In the genomic region with DNA sequence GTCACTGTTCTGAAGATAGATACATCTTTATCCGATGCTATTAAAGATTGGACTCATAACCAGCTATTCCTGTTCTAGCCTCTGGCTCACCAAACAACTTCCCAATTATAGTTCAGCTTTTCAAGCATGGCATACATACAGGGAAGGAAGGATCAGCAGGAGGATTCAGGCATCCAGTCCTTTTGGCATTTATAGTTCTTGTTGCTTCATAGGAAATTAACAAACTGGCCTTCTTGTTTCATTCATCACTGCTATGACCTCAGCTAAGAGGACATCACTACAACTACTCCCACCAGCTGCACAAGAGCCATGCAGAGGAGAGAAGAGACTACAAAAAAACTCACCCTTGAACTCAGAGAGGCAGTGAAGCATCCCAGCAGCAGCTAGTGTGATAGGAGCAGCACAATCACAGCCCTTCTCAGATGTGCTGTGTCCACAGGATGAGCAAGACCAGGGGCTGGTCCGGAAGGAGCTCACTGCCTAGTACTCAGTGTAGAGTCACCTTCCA, we compare ENCODE assay signal across 18 cellular contexts.
DNase-seq lines count a peak whose midpoint lies in the region; ATAC-seq and TF ChIP-seq lines count a peak whose summit lies in the region.
"Had no signal": no experiment of that assay in that cellular context is flagged by ENCODE, and none has a peak within 500 bp of the region (broad histone marks: within the 10 kb centered on the region; RNA-seq: fewer than 3 reads in every experiment).

No MANE protein-coding gene starts in this region.

- no peak overlapping the region for H2BK120ac ChIP-seq in mesenchymal stem cell (ENCODE audit: low read depth, low read length)

- no peak overlapping the region for H4K91ac ChIP-seq in mesenchymal stem cell (ENCODE audit: low read length)

- H3K23ac ChIP-seq in mesenchymal stem cell (ENCODE audit: low read length in 2 of 2) = no peak overlapping the region

- H3K27me3 ChIP-seq in adipocyte (replicated peaks; ENCODE audit: control insufficient read depth, insufficient read depth, low read length) = no peaks in the 10 kb centered on the region
- no peaks in the 10 kb centered on the region for H3K27me3 ChIP-seq in mesenchymal stem cell (ENCODE audit: control insufficient read depth in 1 of 2, insufficient read depth in 1 of 2, low read length in 2 of 2)
- no peaks in the 10 kb centered on the region for H3K27me3 ChIP-seq in uterus
- H3K27me3 ChIP-seq in tibial nerve = no peaks in the 10 kb centered on the region

- no peak overlapping the region for H3K14ac ChIP-seq in mesenchymal stem cell (ENCODE audit: low read length in 2 of 2)

- H2AK5ac ChIP-seq in mesenchymal stem cell (ENCODE audit: low read length, severe bottlenecking) = no peak overlapping the region

- H3K4me3 ChIP-seq in adipocyte (ENCODE audit: low read length) (no peak overlapping the region), fibroblast of villous mesenchyme (ENCODE audit: low read depth, low read length) (no peak overlapping the region), mesenchymal stem cell (ENCODE audit: insufficient read depth in 1 of 2, low read depth in 1 of 2, low read length in 2 of 2) (no peak overlapping the region), uterus (no peak overlapping the region), tibial nerve (no peak overlapping the region)
- H3K4me3 ChIP-seq: coronary artery had no signal

- TF ChIP-seq CTCF in fibroblast of villous mesenchyme (IDR thresholded peaks at IDR 0.05; ENCODE audit: insufficient read depth, low read depth, low read length) (no peak), uterus (IDR thresholded peaks at IDR 0.05) (no peak), tibial nerve (IDR thresholded peaks at IDR 0.05) (no peak)

- peak; percentile 38 for DNase-seq in adipocyte (ENCODE audit: low read depth)
- peak; percentile 86 for DNase-seq in fibroblast of villous mesenchyme (ENCODE audit: low read depth)
- DNase-seq in mesenchymal stem cell = peak; percentile 55
- DNase-seq in uterus = peak; percentile 43 to 58
- DNase-seq in NCI-H345 (lab: John Stamatoyannopoulos, UW) = no peak
- DNase-seq in NOMO-1 treated with DMSO at 0.1 percent for 48 hours (lab: John Stamatoyannopoulos, UW; ENCODE audit: unreplicated experiment) = no peak
- no peak for DNase-seq in tibial nerve (ENCODE audit: low spot score in 2 of 2)
- DNase-seq: activated CD8-positive, alpha-beta memory T cell treated with anti-CD3 and anti-CD28 coated beads for 24 hours; amygdala; DMS79 treated with DMSO at 0.1 percent for 48 hours; H9; NCI-H1417 treated with DMSO at 0.1 percent for 48 hours; NCI-H226; occipital lobe had no signal

- H2AFZ ChIP-seq in mesenchymal stem cell (ENCODE audit: low read depth, low read length) = no peak overlapping the region

- peak overlapping the region in 1 of 2 experiments; percentile 19 for H2BK12ac ChIP-seq in mesenchymal stem cell (ENCODE audit: low read length in 2 of 2)

- H3K18ac ChIP-seq in mesenchymal stem cell (ENCODE audit: low read depth in 1 of 2, low read length in 2 of 2) = no peak overlapping the region

- H2BK5ac ChIP-seq in mesenchymal stem cell (ENCODE audit: low read depth, low read length, poor library complexity, severe bottlenecking) = no peak overlapping the region

- H3K9ac ChIP-seq in adipocyte (ENCODE audit: low read length) = peak overlapping the region; percentile 5
- H3K9ac ChIP-seq in mesenchymal stem cell (ENCODE audit: low read length) = peak overlapping the region; percentile 13

- no peak overlapping the region for H4K8ac ChIP-seq in mesenchymal stem cell (ENCODE audit: low read length)

- H3K4ac ChIP-seq in mesenchymal stem cell (ENCODE audit: low read depth in 1 of 2, low read length in 2 of 2) = no peak overlapping the region

- H3K36me3 ChIP-seq in adipocyte (ENCODE audit: control insufficient read depth, insufficient read depth, low read length, severe bottlenecking) (no peaks in the 10 kb centered on the region), mesenchymal stem cell (ENCODE audit: control insufficient read depth in 1 of 2, insufficient read depth in 2 of 2, low read depth in 1 of 2, low read length in 2 of 2) (no peaks in the 10 kb centered on the region), uterus (no peaks in the 10 kb centered on the region), tibial nerve (no peaks in the 10 kb centered on the region)

- H3K4me1 ChIP-seq in adipocyte (ENCODE audit: control insufficient read depth, insufficient read depth, low read length) (peaks cover 33% of the 10 kb centered on the region), mesenchymal stem cell (ENCODE audit: control insufficient read depth, insufficient read depth, low read depth, low read length) (no peaks in the 10 kb centered on the region), uterus (no peaks in the 10 kb centered on the region), tibial nerve (peaks cover 0 to 18% (median 0%) of the 10 kb centered on the region in 4 donors)

- no peak for ATAC-seq in HG03175 (IDR thresholded peaks at IDR 0.05; ENCODE audit: unreplicated experiment)
- ATAC-seq: activated T-helper 17 cell treated with anti-CD3 and anti-CD28 coated beads, Interleukin-2, amount 50 U/mL, for 72 hours had no signal

- TF ChIP-seq EP300 in tibial nerve (IDR thresholded peaks at IDR 0.05) = no peak

- WGBS in mesenchymal stem cell = 100% methylated on average over 1 of the region's 2 CpGs
- 59 to 70% methylated on average over 2 of the region's 2 CpGs for WGBS in tibial nerve, 2 donors

- no peak overlapping the region for H2BK15ac ChIP-seq in mesenchymal stem cell (ENCODE audit: low read depth, poor library complexity, severe bottlenecking)

- H3K9me3 ChIP-seq in adipocyte (ENCODE audit: control insufficient read depth, low read length) (no peaks in the 10 kb centered on the region), mesenchymal stem cell (ENCODE audit: control insufficient read depth, low read length) (no peaks in the 10 kb centered on the region), uterus (no peaks in the 10 kb centered on the region), tibial nerve (no peaks in the 10 kb centered on the region)

- no peak overlapping the region for H3K27ac ChIP-seq in mesenchymal stem cell (ENCODE audit: low read length, poor library complexity, severe bottlenecking)
- peak overlapping the region in 1 of 2 donors; percentile 49 for H3K27ac ChIP-seq in uterus
- H3K27ac ChIP-seq in tibial nerve = peak overlapping the region in 2 of 4 donors; percentile 32 to 74
- H3K27ac ChIP-seq: C4-2B had no signal

- H3K4me2 ChIP-seq in mesenchymal stem cell (ENCODE audit: low read length, poor library complexity, severe bottlenecking) = no peak overlapping the region

- intact Hi-C loops in uterus (cut with DNase I; ENCODE audit: low total_unique reads) = no loop called here

- no peak for TF ChIP-seq POLR2A in uterus (IDR thresholded peaks at IDR 0.05)
- TF ChIP-seq POLR2A in tibial nerve (IDR thresholded peaks at IDR 0.05) = no peak

- H3K79me1 ChIP-seq in mesenchymal stem cell (replicated peaks; ENCODE audit: low read length, poor library complexity, severe bottlenecking) = no peaks in the 10 kb centered on the region

Comparison
In these comparisons a context has a peak if more than half of its experiments do, and no peak if none do; other contexts are left out.
1. DNase-seq: peak in adipocyte (single experiment), fibroblast of villous mesenchyme (single experiment), mesenchymal stem cell (single experiment) and uterus (2 of 2); none in NCI-H345 (single experiment), NOMO-1 treated with DMSO at 0.1 percent for 48 hours (single experiment) and tibial nerve (0 of 2).